Comparison of ENCODE assay signal across 26 cellular contexts in the genomic region with DNA sequence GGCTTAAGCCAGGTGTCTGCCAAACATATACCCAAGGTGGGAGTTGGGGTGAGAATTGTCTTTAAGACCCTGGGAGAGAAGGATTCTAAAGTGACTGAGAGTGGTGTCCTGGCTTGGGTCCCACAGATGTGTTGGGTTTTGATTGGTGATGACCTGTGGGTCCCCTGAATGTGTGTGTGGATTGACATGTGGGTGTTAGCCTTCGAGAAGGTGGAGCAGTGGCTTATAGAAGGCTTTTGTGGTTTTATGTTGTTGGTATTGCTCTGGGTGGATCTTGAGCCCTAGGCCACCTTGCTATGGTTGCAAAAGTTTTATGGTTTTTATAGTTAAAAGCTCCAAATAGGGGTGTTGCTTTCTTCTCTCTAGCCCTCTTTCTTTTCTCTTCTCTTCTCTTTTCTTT. TPM values are rescaled to one million over a fixed set of nuclear protein-coding genes. Genes with fewer than 3 reads are reported as not detected.
DNase-seq lines count a peak whose midpoint lies in the region; ATAC-seq lines count a peak whose summit lies in the region.
"Had no signal": no experiment of that assay in that cellular context is flagged by ENCODE, and none has a peak within 500 bp of the region (broad histone marks: within the 10 kb centered on the region; RNA-seq: fewer than 3 reads in every experiment).

No MANE protein-coding gene starts in this region.

- peak overlapping the region; percentile 21 for H3K27ac Mint-ChIP-seq in T-helper 1 cell treated with Interleukin-12 subunit alpha and Interleukin-12 subunit beta and Interleukin-4 antibody, amounts not matched to agents 30 μg/mL and 1 μg/mL, for 36 hours
- H3K27ac Mint-ChIP-seq in effector memory CD8-positive, alpha-beta T cell = peak overlapping the region; percentile 94 to 97
- H3K27ac Mint-ChIP-seq: brain, progenitor cell of endocrine pancreas had no signal

- peaks cover 29% of the 10 kb centered on the region for H3K4me1 Mint-ChIP-seq in T-helper 1 cell treated with Interleukin-12 subunit alpha and Interleukin-12 subunit beta and Interleukin-4 antibody, amounts not matched to agents 30 μg/mL and 1 μg/mL, for 36 hours (ENCODE audit: low read depth)
- peaks cover 38 to 41% of the 10 kb centered on the region in 2 donors for H3K4me1 Mint-ChIP-seq in effector memory CD8-positive, alpha-beta T cell (ENCODE audit: low read depth in 2 of 2)

- no peaks in the 10 kb centered on the region for H3K9me3 ChIP-seq in SK-N-MC (ENCODE audit: low read depth, low read length)
- H3K9me3 ChIP-seq: gastroesophageal sphincter, sigmoid colon, SJCRH30, upper lobe of right lung had no signal

- intact Hi-C loops in posterior vena cava (cut with DNase I) = no loop called here

- H3K36me3 ChIP-seq in SK-N-MC (ENCODE audit: insufficient read depth, low read length) = peaks cover 11% of the 10 kb centered on the region; the same call in 1 of the 2 replicates

- H3K27me3 Mint-ChIP-seq in T-helper 1 cell treated with Interleukin-12 subunit alpha and Interleukin-12 subunit beta and Interleukin-4 antibody, amounts not matched to agents 30 μg/mL and 1 μg/mL, for 36 hours (ENCODE audit: low read depth) = no peaks in the 10 kb centered on the region
- no peaks in the 10 kb centered on the region for H3K27me3 Mint-ChIP-seq in effector memory CD8-positive, alpha-beta T cell
- H3K27me3 Mint-ChIP-seq: brain, progenitor cell of endocrine pancreas had no signal

- no peak overlapping the region for H3K9ac ChIP-seq in SK-N-MC (ENCODE audit: insufficient read length)
- H3K9ac ChIP-seq: GM23248 had no signal

- H3K9me3 Mint-ChIP-seq in T-helper 1 cell treated with Interleukin-12 subunit alpha and Interleukin-12 subunit beta and Interleukin-4 antibody, amounts not matched to agents 30 μg/mL and 1 μg/mL, for 36 hours = no peaks in the 10 kb centered on the region
- no peaks in the 10 kb centered on the region for H3K9me3 Mint-ChIP-seq in effector memory CD8-positive, alpha-beta T cell
- H3K9me3 Mint-ChIP-seq: brain, neural crest cell had no signal

- peak; percentile 77 for ATAC-seq in effector memory CD8-positive, alpha-beta T cell (replicated peaks)
- ATAC-seq: gastroesophageal sphincter, upper lobe of right lung had no signal

- H3K36me3 Mint-ChIP-seq in T-helper 1 cell treated with Interleukin-12 subunit alpha and Interleukin-12 subunit beta and Interleukin-4 antibody, amounts not matched to agents 30 μg/mL and 1 μg/mL, for 36 hours (ENCODE audit: low read depth) = peaks cover 36% of the 10 kb centered on the region
- peaks cover 34% of the 10 kb centered on the region for H3K36me3 Mint-ChIP-seq in effector memory CD8-positive, alpha-beta T cell (ENCODE audit: insufficient read depth)

- peak overlapping the region; percentile 9 for H3K4me3 Mint-ChIP-seq in T-helper 1 cell treated with Interleukin-12 subunit alpha and Interleukin-12 subunit beta and Interleukin-4 antibody, amounts not matched to agents 30 μg/mL and 1 μg/mL, for 36 hours
- H3K4me3 Mint-ChIP-seq in effector memory CD8-positive, alpha-beta T cell = peak overlapping the region; percentile 1 to 46
- H3K4me3 Mint-ChIP-seq: brain, neural crest cell had no signal

- H3K4me3 ChIP-seq in SK-N-MC = no peak overlapping the region
- H3K4me3 ChIP-seq: gastroesophageal sphincter, GM23248, sigmoid colon, SJCRH30, upper lobe of right lung had no signal

- DNase-seq in T-helper 1 cell (no peak), SK-N-MC (ENCODE audit: low read depth, low spot score) (no peak), posterior vena cava (ENCODE audit: low spot score) (peak; percentile 6), DMS114 treated with DMSO at 0.1 percent for 48 hours (lab: John Stamatoyannopoulos, UW; ENCODE audit: unreplicated experiment) (no peak), NCI-H1105 treated with DMSO at 0.1 percent for 48 hours (lab: John Stamatoyannopoulos, UW) (no peak)
- no peak for DNase-seq in effector memory CD8-positive, alpha-beta T cell
- DNase-seq in stimulated activated CD4-positive, alpha-beta T cell treated with anti-CD3 and anti-CD28 coated beads, Interleukin-1b, Interleukin-23, amount 100 ng/mL, for 48 hours = no peak
- DNase-seq: activated CD4-positive, alpha-beta T cell treated with anti-CD3 and anti-CD28 coated beads for 4 hours; activated T-cell treated with anti-CD3 and anti-CD28 coated beads for 4 hours; DMS79; GF-D8; GM23248; hypothalamus; KBM-7; NCI-H146; NCI-H524 treated with DMSO at 0.1 percent for 48 hours; sigmoid colon; SJCRH30; stimulated activated CD8-positive, alpha-beta memory T cell treated with anti-CD3 and anti-CD28 coated beads, Interleukin-4, amount 100 ng/mL, for 48 hours had no signal

- H3K27ac ChIP-seq in SK-N-MC = 0 out of 2 replicates have a peak overlapping the region, but pooled peaks have one; percentile 36
- H3K27ac ChIP-seq: 22Rv1, gastroesophageal sphincter, GM23248, SJCRH30, upper lobe of right lung had no signal

RNA-seq across cellular contexts. Expression of a gene that starts 29.7 kb away (rescaled TPM):
- 10 to 100 TPM; 54.6 to 58.1 TPM for total RNA-seq in posterior vena cava
